26 cellular contexts compared by ENCODE assay signal in genomic region chr15:60218256-60218655, GRCh38.
"Had no signal": no experiment of that assay in that cellular context is flagged by ENCODE, and none has a peak within 500 bp of the region (broad histone marks: within the 10 kb centered on the region; RNA-seq: fewer than 3 reads in every experiment).

No MANE protein-coding gene starts in this region.

- H3K4me1 Mint-ChIP-seq: naive thymus-derived CD4-positive, alpha-beta T cell; stimulated activated memory B cell treated with anti-CD40 and anti-IgM and Interleukin-4, amounts not matched to agents 10 μg/mL and 1 μg/mL and 100 μg/mL, for 72 hours had no signal

- H3K36me3 ChIP-seq: gastrocnemius medialis, left lung, ovary, sigmoid colon, tibial artery had no signal

- H3K4me1 ChIP-seq: gastrocnemius medialis, left lung, psoas muscle, sigmoid colon, testis, tibial artery had no signal

- DNase-seq: dermis blood vessel endothelial cell; effector memory CD4-positive, alpha-beta T cell; erythroblast; gastrocnemius medialis; head of caudate nucleus; left cardiac atrium; left lung; mesendoderm; midbrain; naive thymus-derived CD4-positive, alpha-beta T cell; occipital lobe; ovary; posterior cingulate gyrus; psoas muscle; right cardiac atrium; sigmoid colon; stimulated activated CD4-positive, alpha-beta T cell treated with anti-CD3 and anti-CD28 coated beads, Interleukin-2, amount 100 ng/mL, for 24 hours; stimulated activated CD4-positive, alpha-beta T cell treated with anti-CD3 and anti-CD28 coated beads, Interleukin-4, amount 100 ng/mL, for 4 hours; stimulated activated naive CD8-positive, alpha-beta T cell treated with anti-CD3 and anti-CD28 coated beads, Interleukin-15, Interleukin-2, amounts not matched to agents 100 U/mL and 50 U/mL, for 24 hours; substantia nigra; testis; tibial artery had no signal

- H3K9me3 Mint-ChIP-seq: naive thymus-derived CD4-positive, alpha-beta T cell; nephron; stimulated activated memory B cell treated with anti-CD40 and anti-IgM and Interleukin-4, amounts not matched to agents 10 μg/mL and 1 μg/mL and 100 μg/mL, for 72 hours; type B pancreatic cell had no signal

- H3K4me3 ChIP-seq: coronary artery, gastrocnemius medialis, left lung, ovary, psoas muscle, sigmoid colon, testis, tibial artery had no signal

- H3K36me3 Mint-ChIP-seq: naive thymus-derived CD4-positive, alpha-beta T cell; stimulated activated memory B cell treated with anti-CD40 and anti-IgM and Interleukin-4, amounts not matched to agents 10 μg/mL and 1 μg/mL and 100 μg/mL, for 72 hours; type B pancreatic cell had no signal

- H3K4me3 Mint-ChIP-seq: naive thymus-derived CD4-positive, alpha-beta T cell; nephron; stimulated activated memory B cell treated with anti-CD40 and anti-IgM and Interleukin-4, amounts not matched to agents 10 μg/mL and 1 μg/mL and 100 μg/mL, for 72 hours; type B pancreatic cell had no signal

- H3K27ac ChIP-seq: coronary artery, gastrocnemius medialis, left lung, ovary, psoas muscle, sigmoid colon, testis, tibial artery had no signal

- ATAC-seq: gastrocnemius medialis; left cardiac atrium; left lung; naive thymus-derived CD4-positive, alpha-beta T cell; psoas muscle; right cardiac atrium; stimulated activated memory B cell treated with anti-CD40 and anti-IgM and Interleukin-4, amounts not matched to agents 10 μg/mL and 1 μg/mL and 100 μg/mL, for 72 hours; stimulated activated naive CD8-positive, alpha-beta T cell treated with anti-CD3 and anti-CD28 coated beads, Interleukin-15, Interleukin-2, amounts not matched to agents 100 U/mL and 50 U/mL, for 24 hours had no signal

- H3K27me3 ChIP-seq: gastrocnemius medialis, left lung, ovary, sigmoid colon, testis, tibial artery had no signal

- H3K27ac Mint-ChIP-seq: naive thymus-derived CD4-positive, alpha-beta T cell; nephron; stimulated activated memory B cell treated with anti-CD40 and anti-IgM and Interleukin-4, amounts not matched to agents 10 μg/mL and 1 μg/mL and 100 μg/mL, for 72 hours; type B pancreatic cell had no signal

- H3K9me3 ChIP-seq: gastrocnemius medialis, left lung, ovary, psoas muscle, sigmoid colon, testis, tibial artery had no signal
